Comparison of ENCODE assay signal across 8 cellular contexts in genomic region chr15:74540761-74541493, GRCh38. TPM values are rescaled to one million over a fixed set of nuclear protein-coding genes. Genes with fewer than 3 reads are reported as not detected.
A peak's percentile ranks its signal among the peaks of the same experiment; 100 is the strongest.
DNase-seq lines count a peak whose midpoint lies in the region; ATAC-seq and TF ChIP-seq lines count a peak whose summit lies in the region.

TSS of gene ARID3B (plus strand) at chr15:74541220. CDS start at chr15:74543937, 2,717 bp downstream.

- H3K4me3 ChIP-seq in Panc1 (ENCODE audit: low read depth in 2 of 2, low read length in 2 of 2) (peak within 1 kb of the TSS; percentile 91 to 99), muscle layer of colon (ENCODE audit: low read depth in 1 of 2, low read length in 2 of 2) (peak within 1 kb of the TSS; percentile 85 to 90)

- intact Hi-C loops in Panc1 (cut with micrococcal nuclease; ENCODE audit: unreplicated experiment), result loop anchor here (5.0 kb wide), 1 partner anchor 159 kb away; no protein-coding TSS in a partner anchor

- H3K9me3 Mint-ChIP-seq in activated T-cell treated with anti-CD3 and anti-CD28 coated beads, Interleukin-2, amount 50 U/mL, for 24 hours, result no peaks in the 10 kb centered on the region

- peak within 1 kb of the TSS; percentile 75 for H3K9ac ChIP-seq in muscle layer of colon (ENCODE audit: low read length)

- ATAC-seq in GM21786 (IDR thresholded peaks at IDR 0.05; ENCODE audit: unreplicated experiment) (peak; percentile 84), Panc1 (peak; percentile 99), esophagus mucosa (peak; percentile 96)

- peak within 1 kb of the TSS; percentile 92 for H3K27ac ChIP-seq in KOPT-K1 (ENCODE audit: low read depth, low read length, poor library complexity, severe bottlenecking)
- H3K27ac ChIP-seq in Panc1 (ENCODE audit: low read length), result peak within 1 kb of the TSS; percentile 96
- H3K27ac ChIP-seq in muscle layer of colon (ENCODE audit: low read depth, low read length), result peak within 1 kb of the TSS; percentile 86

- peaks cover 28% of the 10 kb centered on the region for H3K4me1 ChIP-seq in Panc1 (ENCODE audit: control insufficient read depth, insufficient read depth, low read length)
- peaks cover 24% of the 10 kb centered on the region for H3K4me1 ChIP-seq in muscle layer of colon (ENCODE audit: insufficient read depth, low read length)

- H3K36me3 ChIP-seq in KOPT-K1 (ENCODE audit: insufficient read depth, low read length), result peaks cover 18% of the 10 kb centered on the region
- peaks cover 2% of the 10 kb centered on the region; the same call in 1 of the 2 replicates for H3K36me3 ChIP-seq in Panc1 (ENCODE audit: control insufficient read depth, insufficient read depth, low read length)
- no peaks in the 10 kb centered on the region for H3K36me3 ChIP-seq in muscle layer of colon (ENCODE audit: insufficient read depth, low read length)

- in situ Hi-C loops in Panc1 (cut with HindIII; ENCODE audit: low pct_unique_long_range_greater_than_20kb, low sequenced_read_pairs), result no loop called here

- H3K4me1 Mint-ChIP-seq in activated T-cell treated with anti-CD3 and anti-CD28 coated beads, Interleukin-2, amount 50 U/mL, for 24 hours (ENCODE audit: low read depth), result peaks cover 50% of the 10 kb centered on the region

- H3K27ac Mint-ChIP-seq in activated T-cell treated with anti-CD3 and anti-CD28 coated beads, Interleukin-2, amount 50 U/mL, for 24 hours, result peak within 1 kb of the TSS; percentile 92

- no peaks in the 10 kb centered on the region for H3K27me3 Mint-ChIP-seq in activated T-cell treated with anti-CD3 and anti-CD28 coated beads, Interleukin-2, amount 50 U/mL, for 24 hours

- CTCF ChIA-PET in Panc1 (lab: Charles Lee), result interaction anchor here (0.6 kb wide), 1 partner anchor 120 kb away, joined by 10 read pairs; no protein-coding TSS in a partner anchor

- H3K36me3 Mint-ChIP-seq in activated T-cell treated with anti-CD3 and anti-CD28 coated beads, Interleukin-2, amount 50 U/mL, for 24 hours (ENCODE audit: low read depth), result peaks cover 43% of the 10 kb centered on the region

- peak within 1 kb of the TSS; percentile 90 for H3K4me3 Mint-ChIP-seq in activated T-cell treated with anti-CD3 and anti-CD28 coated beads, Interleukin-2, amount 50 U/mL, for 24 hours

- H3K9me3 ChIP-seq in KOPT-K1 (ENCODE audit: insufficient read depth, low read length, poor library complexity, severe bottlenecking) (no peaks in the 10 kb centered on the region), Panc1 (ENCODE audit: control insufficient read depth, insufficient read depth, low read depth, low read length) (no peaks in the 10 kb centered on the region), muscle layer of colon (ENCODE audit: low read length) (no peaks in the 10 kb centered on the region)

- H3K27me3 ChIP-seq in Panc1 (ENCODE audit: control insufficient read depth, insufficient read depth, low read length) (no peaks in the 10 kb centered on the region), muscle layer of colon (ENCODE audit: control insufficient read depth in 1 of 2, insufficient read depth in 2 of 2, low read length in 2 of 2) (no peaks in the 10 kb centered on the region)

- DNase-seq in DMS79 (lab: John Stamatoyannopoulos, UW) (peak; percentile 84), Panc1 (ENCODE audit: low read depth, low spot score) (no peak)
- DNase-seq in activated T-cell treated with anti-CD3 and anti-CD28 coated beads, Interleukin-2, amount 50 U/mL, for 24 hours, result peak; percentile 94
- DNase-seq in stimulated activated CD8-positive, alpha-beta memory T cell treated with anti-CD3 and anti-CD28 coated beads, Interleukin-4, amount 100 ng/mL, for 48 hours, result peak; percentile 96

- TF ChIP-seq CTCF in Panc1 (IDR thresholded peaks at IDR 0.05), result no peak

- no TSS peak for BruUV-seq in Panc1 (replicated peaks; lab: Mats Ljungman, UMichigan)

- POLR2A ChIA-PET in Panc1 (lab: Charles Lee), result interaction anchor here (0.6 to 1.0 kb wide), 6 partner anchors 10 to 100 kb away, joined by 3 to 5 read pairs (median 4); no protein-coding TSS in a partner anchor

RNA-seq across cellular contexts. Expression of gene ARID3B, which starts in this region (rescaled TPM):
- total RNA-seq in Panc1 (2021; ENCODE audit: unreplicated experiment) (12.7 TPM), esophagus mucosa (5.4 TPM)
- 9.6 TPM for polyA plus RNA-seq in Panc1 (2012; ENCODE audit: insufficient read length)
